15 cellular contexts compared by ENCODE assay signal in the genomic region with DNA sequence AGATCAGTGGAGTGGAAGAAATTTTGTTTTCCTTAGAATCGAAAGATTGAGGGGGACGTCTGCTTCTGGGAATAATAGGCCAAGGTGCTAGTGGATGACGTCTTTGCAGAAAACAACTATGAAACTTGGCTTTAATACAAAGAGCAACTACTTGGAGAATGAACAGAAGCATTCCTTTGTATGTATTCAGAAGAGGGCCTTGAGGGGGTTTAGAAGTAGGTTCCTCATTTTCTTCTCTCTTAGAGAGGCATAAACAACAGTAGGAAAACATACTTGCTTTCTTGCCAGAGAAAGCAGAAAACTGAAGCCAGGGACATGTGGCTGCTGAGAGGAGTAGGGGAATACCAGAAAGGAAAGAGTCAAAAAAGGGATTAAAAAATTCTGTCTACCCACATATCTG.
A peak's percentile ranks its signal among the peaks of the same experiment; 100 is the strongest.
DNase-seq lines count a peak whose midpoint lies in the region; ATAC-seq and TF ChIP-seq lines count a peak whose summit lies in the region.
"Had no signal": no experiment of that assay in that cellular context is flagged by ENCODE, and none has a peak within 500 bp of the region (broad histone marks: within the 10 kb centered on the region; RNA-seq: fewer than 3 reads in every experiment).

No MANE protein-coding gene starts in this region.

- CTCF ChIA-PET in AG04450 (lab: Charles Lee) (interaction anchor here (0.7 kb wide), 1 partner anchor 72 kb away, joined by 3 read pairs; no protein-coding TSS in a partner anchor), IMR-90 (lab: Yijun Ruan, JAX) (no interaction called here)

- no peak overlapping the region for H3K9ac ChIP-seq in IMR-90 (ENCODE audit: low read depth, low read length)

- no TSS peak for BruUV-seq in IMR-90 (replicated peaks; lab: Mats Ljungman, UMichigan)

- H3K4me3 ChIP-seq in AG04450 (ENCODE audit: low read depth, low read length) (no peak overlapping the region), IMR-90 (ENCODE audit: insufficient read depth, low read depth, low read length) (no peak overlapping the region), prostate gland (no peak overlapping the region), uterus (no peak overlapping the region)
- H3K4me3 ChIP-seq: ascending aorta, PC-9 had no signal

- WGBS in IMR-90 (ENCODE audit: extremely low coverage in 2 of 2, insufficient read length in 1 of 2), 2 experiments: no CpG with 5 or more reads among the region's 3 CpGs
- 46% methylated on average over 3 of the region's 3 CpGs for WGBS in prostate gland

- peak overlapping the region; percentile 57 for H2BK5ac ChIP-seq in IMR-90 (ENCODE audit: low read depth, low read length, poor library complexity, severe bottlenecking)

- peak overlapping the region; percentile 78; the same call in 1 of the 2 replicates for H3K18ac ChIP-seq in IMR-90 (ENCODE audit: low read depth, low read length)

- no peak overlapping the region for H3K23ac ChIP-seq in IMR-90 (ENCODE audit: low read depth, low read length)

- no peak overlapping the region for H2AK5ac ChIP-seq in IMR-90 (ENCODE audit: low read depth, low read length)

- TF ChIP-seq RAD21 in IMR-90 (IDR thresholded peaks at IDR 0.05; ENCODE audit: low read length): no peak

- no peak overlapping the region for H2BK20ac ChIP-seq in IMR-90 (ENCODE audit: low read depth, low read length)

- no peak overlapping the region; the same call in 1 of the 2 replicates for H3K4me2 ChIP-seq in IMR-90 (ENCODE audit: low read depth, low read length)
- H3K4me2 ChIP-seq: PC-9 had no signal

- no peaks in the 10 kb centered on the region for H4K20me1 ChIP-seq in IMR-90 (ENCODE audit: insufficient read depth, low read length)

- TF ChIP-seq POLR2A in IMR-90 (IDR thresholded peaks at IDR 0.05; ENCODE audit: low read depth, low read length) (no peak), prostate gland (IDR thresholded peaks at IDR 0.05) (no peak), uterus (IDR thresholded peaks at IDR 0.05) (no peak)

- H4K8ac ChIP-seq in IMR-90 (ENCODE audit: low read depth in 2 of 2, low read length in 2 of 2): no peak overlapping the region; a peak in 1 of 4 replicates

- H3K4me1 ChIP-seq in IMR-90 (ENCODE audit: control insufficient read depth, insufficient read depth, low read length) (peaks cover 2% of the 10 kb centered on the region; the same call in 1 of the 2 replicates), prostate gland (replicated peaks) (no peaks in the 10 kb centered on the region), uterus (no peaks in the 10 kb centered on the region)
- H3K4me1 ChIP-seq: ascending aorta had no signal

- no peak overlapping the region for H2AK9ac ChIP-seq in IMR-90 (replicated peaks; ENCODE audit: low read depth, low read length, poor library complexity)

- H3K9me3 ChIP-seq in AG04450 (ENCODE audit: control insufficient read depth, insufficient read depth, low read length) (no peaks in the 10 kb centered on the region), IMR-90 (ENCODE audit: control insufficient read depth, insufficient read depth, low read length) (no peaks in the 10 kb centered on the region), prostate gland (no peaks in the 10 kb centered on the region), uterus (no peaks in the 10 kb centered on the region)
- H3K9me3 ChIP-seq: ascending aorta had no signal

- no peak overlapping the region for H2BK15ac ChIP-seq in IMR-90 (ENCODE audit: low read depth, low read length)

- H3K9me1 ChIP-seq in IMR-90 (ENCODE audit: insufficient read depth, low read length): no peaks in the 10 kb centered on the region

- H3K56ac ChIP-seq in IMR-90 (ENCODE audit: extremely low read depth, insufficient read depth, low read length): no peak overlapping the region

- DNase-seq in AG04450 (ENCODE audit: low read depth, low spot score) (peak; percentile 62), IMR-90 (peak; percentile 89), dedifferentiated amniotic fluid mesenchymal stem cell (ENCODE audit: extremely low spot score) (peak; percentile 78), kidney tubule cell (ENCODE audit: low spot score) (peak; percentile 33), prostate gland (ENCODE audit: low spot score) (no peak), uterus (no peak), RPMI8226 (no peak)
- DNase-seq: effector CD8-positive, alpha-beta T cell; left cardiac atrium; NCI-H187; NCI-H510A treated with DMSO at 0.1 percent for 48 hours; PC-9 had no signal

- H3K27me3 ChIP-seq in AG04450 (ENCODE audit: control insufficient read depth, insufficient read depth, low read length) (no peaks in the 10 kb centered on the region), IMR-90 (ENCODE audit: control insufficient read depth, insufficient read depth, low read length) (no peaks in the 10 kb centered on the region), prostate gland (replicated peaks; ENCODE audit: insufficient read depth) (no peaks in the 10 kb centered on the region), uterus (no peaks in the 10 kb centered on the region)
- H3K27me3 ChIP-seq: ascending aorta had no signal

- TF ChIP-seq CTCF in AG04450 (IDR thresholded peaks at IDR 0.05; ENCODE audit: low read depth, low read length): no peak
- TF ChIP-seq CTCF in IMR-90 (conservative IDR thresholded peaks at IDR 0.05; ENCODE audit: low read depth, low read length): no peak
- TF ChIP-seq CTCF in prostate gland (IDR thresholded peaks at IDR 0.05): no peak
- no peak for TF ChIP-seq CTCF in uterus (IDR thresholded peaks at IDR 0.05)

- no peak overlapping the region for H3K4ac ChIP-seq in IMR-90 (ENCODE audit: low read depth, low read length)

- in situ Hi-C loops in IMR-90 (cut with MboI; ENCODE audit: low sequenced_read_pairs): no loop called here

- ATAC-seq in IMR-90 (ENCODE audit: low read depth) (peak; percentile 85), HG03097 (IDR thresholded peaks at IDR 0.05; ENCODE audit: low FRiP score, unreplicated experiment) (no peak)
- ATAC-seq: left cardiac atrium, WTC11 had no signal

- H3K79me1 ChIP-seq in IMR-90 (ENCODE audit: low read depth in 1 of 2, low read length in 2 of 2): no peaks in the 10 kb centered on the region

- H4K5ac ChIP-seq in IMR-90 (ENCODE audit: low read depth, low read length): no peak overlapping the region

- POLR2A ChIA-PET in AG04450 (lab: Yijun Ruan, JAX): no interaction called here
- POLR2A ChIA-PET in IMR-90 (lab: Charles Lee; ENCODE audit: unreplicated experiment): no interaction called here

- H3K36me3 ChIP-seq in IMR-90 (ENCODE audit: control insufficient read depth, insufficient read depth, low read length) (no peaks in the 10 kb centered on the region; the same call in 1 of the 2 replicates), prostate gland (no peaks in the 10 kb centered on the region), uterus (no peaks in the 10 kb centered on the region)
- H3K36me3 ChIP-seq: ascending aorta had no signal

- no peak overlapping the region for H3K14ac ChIP-seq in IMR-90 (replicated peaks; ENCODE audit: low read depth, low read length)

- H2AFZ ChIP-seq in IMR-90 (replicated peaks; ENCODE audit: low read length, poor library complexity): no peak overlapping the region
- H2AFZ ChIP-seq: PC-9 had no signal

- no peak overlapping the region for H2BK120ac ChIP-seq in IMR-90 (ENCODE audit: low read depth, low read length)

- H4K91ac ChIP-seq in IMR-90 (ENCODE audit: insufficient read depth, low read depth, low read length): no peak overlapping the region

- no peak overlapping the region for H3K27ac ChIP-seq in AG04450 (ENCODE audit: low read depth, low read length)
- no peak overlapping the region for H3K27ac ChIP-seq in IMR-90 (ENCODE audit: insufficient read depth, low read length)
- no peak overlapping the region for H3K27ac ChIP-seq in prostate gland
- H3K27ac ChIP-seq in uterus: peak overlapping the region in 1 of 2 donors; percentile 27
- H3K27ac ChIP-seq: ascending aorta, PC-9 had no signal

- intact Hi-C loops in IMR-90 (cut with micrococcal nuclease): no loop called here
- intact Hi-C loops in prostate gland (cut with DNase I): no loop called here
- intact Hi-C loops in uterus (cut with DNase I; ENCODE audit: low total_unique reads): no loop called here

- dilution Hi-C loops in IMR-90 (cut with HindIII; ENCODE audit: low sequenced_read_pairs, unreplicated experiment): no loop called here

TF ChIP-seq in IMR-90, 13 proteins besides CTCF, POLR2A, EP300 and RAD21:
- TF ChIP-seq SMC3 (IDR thresholded peaks at IDR 0.05; ENCODE audit: low read depth, low read length) (no peak), MXI1 (IDR thresholded peaks at IDR 0.05; ENCODE audit: borderline replicate concordance, low read depth, low read length) (no peak), CHD1 (IDR thresholded peaks at IDR 0.05; ENCODE audit: low read depth, low read length) (no peak), FOS (IDR thresholded peaks at IDR 0.05; ENCODE audit: low read depth, low read length) (no peak), BHLHE40 (IDR thresholded peaks at IDR 0.05; ENCODE audit: low read depth, low read length) (no peak), MAZ (IDR thresholded peaks at IDR 0.05; ENCODE audit: borderline replicate concordance, low read depth, low read length) (no peak), RCOR1 (IDR thresholded peaks at IDR 0.05; ENCODE audit: insufficient replicate concordance, low read length) (no peak), MAFK (IDR thresholded peaks at IDR 0.05; ENCODE audit: low read depth, low read length) (no peak)
- TF ChIP-seq, protein P1, sequence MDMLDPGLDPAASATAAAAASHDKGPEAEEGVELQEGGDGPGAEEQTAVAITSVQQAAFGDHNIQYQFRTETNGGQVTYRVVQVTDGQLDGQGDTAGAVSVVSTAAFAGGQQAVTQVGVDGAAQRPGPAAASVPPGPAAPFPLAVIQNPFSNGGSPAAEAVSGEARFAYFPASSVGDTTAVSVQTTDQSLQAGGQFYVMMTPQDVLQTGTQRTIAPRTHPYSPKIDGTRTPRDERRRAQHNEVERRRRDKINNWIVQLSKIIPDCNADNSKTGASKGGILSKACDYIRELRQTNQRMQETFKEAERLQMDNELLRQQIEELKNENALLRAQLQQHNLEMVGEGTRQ (IDR thresholded peaks at IDR 0.05; ENCODE audit: low read depth, low read length): no peak

Comparison
In these comparisons a context has a peak if more than half of its experiments do, and no peak if none do; other contexts are left out.
1. DNase-seq: peak in AG04450 (single experiment), IMR-90 (single experiment), dedifferentiated amniotic fluid mesenchymal stem cell (single experiment) and kidney tubule cell (single experiment); none in prostate gland (single experiment), uterus (0 of 2) and RPMI8226 (single experiment).